27 cellular contexts compared by ENCODE assay signal in the genomic region with DNA sequence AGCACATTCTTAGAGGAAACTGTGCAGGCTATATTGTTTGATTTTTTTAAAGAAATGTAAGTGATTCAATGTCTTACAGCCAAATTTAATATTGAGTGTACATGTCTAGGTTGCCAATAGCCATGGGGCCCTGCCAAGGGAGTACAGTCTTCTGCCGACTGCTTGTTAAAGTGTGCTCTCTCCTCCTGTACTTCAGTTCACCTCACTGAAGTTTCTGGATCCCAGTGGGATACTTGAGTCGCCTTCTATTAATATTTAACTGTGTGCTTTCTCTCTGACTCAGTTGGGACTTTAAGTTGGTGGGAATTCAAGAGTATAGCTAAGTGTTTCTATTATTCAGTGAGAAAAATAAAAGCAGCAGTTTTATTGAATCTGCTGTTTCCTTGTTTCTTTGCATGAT. TPM values are rescaled to one million over a fixed set of nuclear protein-coding genes. Genes with fewer than 3 reads are reported as not detected.
DNase-seq lines count a peak whose midpoint lies in the region; ATAC-seq and TF ChIP-seq lines count a peak whose summit lies in the region.
"Had no signal": no experiment of that assay in that cellular context is flagged by ENCODE, and none has a peak within 500 bp of the region (broad histone marks: within the 10 kb centered on the region; RNA-seq: fewer than 3 reads in every experiment).

No MANE protein-coding gene starts in this region.

- H3K4me3 ChIP-seq in right atrium auricular region: no peak overlapping the region
- H3K4me3 ChIP-seq in cardiac muscle cell: no peak overlapping the region
- no peak overlapping the region for H3K4me3 ChIP-seq in lung
- H3K4me3 ChIP-seq: GM23248, tibial nerve had no signal

- WGBS in lung, 2 donors: 58 to 73% methylated on average over 2 of the region's 2 CpGs

- H3K27me3 ChIP-seq in right atrium auricular region: no peaks in the 10 kb centered on the region
- no peaks in the 10 kb centered on the region for H3K27me3 ChIP-seq in cardiac muscle cell
- H3K27me3 ChIP-seq in lung (ENCODE audit: control insufficient read depth, insufficient read depth): no peaks in the 10 kb centered on the region
- H3K27me3 ChIP-seq: tibial nerve had no signal

- H3K27ac ChIP-seq in right atrium auricular region: no peak overlapping the region
- peak overlapping the region; percentile 76 for H3K27ac ChIP-seq in cardiac muscle cell
- H3K27ac ChIP-seq in lung (ENCODE audit: low read depth in 1 of 2, low read length in 1 of 2): no peak overlapping the region
- H3K27ac ChIP-seq: 22Rv1, GM23248, tibial nerve had no signal

- ATAC-seq in Right ventricle myocardium inferior: peak; percentile 47
- ATAC-seq in lung (ENCODE audit: insufficient read depth, low FRiP score): peak; percentile 11
- no peak for ATAC-seq in activated T-cell treated with anti-CD3 and anti-CD28 coated beads, Interleukin-2, amount 50 U/mL, for 72 hours (replicated peaks in 1 of 2)
- ATAC-seq: esophagus mucosa had no signal

- peaks cover 41% of the 10 kb centered on the region for H3K36me3 ChIP-seq in right atrium auricular region
- peaks cover 37% of the 10 kb centered on the region for H3K36me3 ChIP-seq in cardiac muscle cell
- peaks cover 10 to 35% of the 10 kb centered on the region in 2 donors for H3K36me3 ChIP-seq in lung (ENCODE audit: control insufficient read depth in 2 of 2, insufficient read depth in 2 of 2, low read length in 2 of 2)

- intact Hi-C loops in Right ventricle myocardium inferior (cut with DNase I): no loop called here

- H3K4me3 Mint-ChIP-seq in osteocyte (ENCODE audit: unreplicated experiment): no peak overlapping the region
- no peak overlapping the region for H3K4me3 Mint-ChIP-seq in activated T-cell treated with anti-CD3 and anti-CD28 coated beads, Interleukin-2, amount 50 U/mL, for 72 hours
- H3K4me3 Mint-ChIP-seq: activated naive CD8-positive, alpha-beta T cell treated with anti-CD3 and anti-CD28 coated beads, Interleukin-2, amount 10 ng/mL, durations not matched to agents 7 days and 5 days; CD4-positive, alpha-beta memory T cell had no signal

- TF ChIP-seq CTCF in right atrium auricular region (IDR thresholded peaks at IDR 0.05): no peak
- no peak for TF ChIP-seq CTCF in cardiac muscle cell (IDR thresholded peaks at IDR 0.05; ENCODE audit: low read depth, low read length)
- no peak for TF ChIP-seq CTCF in lung (IDR thresholded peaks at IDR 0.05; ENCODE audit: control extremely low read depth, extremely low read depth)
- no peak for TF ChIP-seq CTCF in osteocyte (IDR thresholded peaks at IDR 0.05)

- peaks cover 42% of the 10 kb centered on the region for H3K36me3 Mint-ChIP-seq in osteocyte (ENCODE audit: unreplicated experiment)
- no peaks in the 10 kb centered on the region for H3K36me3 Mint-ChIP-seq in activated T-cell treated with anti-CD3 and anti-CD28 coated beads, Interleukin-2, amount 50 U/mL, for 72 hours (ENCODE audit: insufficient read depth in 2 of 2)

- no peaks in the 10 kb centered on the region for H3K9me3 Mint-ChIP-seq in osteocyte (ENCODE audit: unreplicated experiment)
- no peaks in the 10 kb centered on the region for H3K9me3 Mint-ChIP-seq in activated T-cell treated with anti-CD3 and anti-CD28 coated beads, Interleukin-2, amount 50 U/mL, for 72 hours
- H3K9me3 Mint-ChIP-seq: activated naive CD8-positive, alpha-beta T cell treated with anti-CD3 and anti-CD28 coated beads, Interleukin-2, amount 10 ng/mL, durations not matched to agents 7 days and 5 days; CD4-positive, alpha-beta memory T cell had no signal

- H3K4me1 ChIP-seq in right atrium auricular region (peaks cover 0 to 29% of the 10 kb centered on the region in 2 donors), cardiac muscle cell (ENCODE audit: low read depth) (peaks cover 63% of the 10 kb centered on the region), lung (ENCODE audit: control insufficient read depth in 2 of 2, insufficient read depth in 2 of 2, low read length in 2 of 2) (peaks cover 7 to 19% of the 10 kb centered on the region in 2 donors)

- DNase-seq in Right ventricle myocardium inferior (ENCODE audit: missing footprints): no peak
- DNase-seq in right atrium auricular region (ENCODE audit: low spot score): no peak
- no peak for DNase-seq in cardiac muscle cell (ENCODE audit: low read depth in 1 of 2, low spot score in 1 of 2)
- no peak for DNase-seq in lung (ENCODE audit: low spot score)
- DNase-seq in osteocyte (ENCODE audit: extremely low spot score, unreplicated experiment): no peak
- DNase-seq in activated T-cell treated with anti-CD3 and anti-CD28 coated beads, Interleukin-2, amount 50 U/mL, for 72 hours: no peak
- DNase-seq in activated CD8-positive, alpha-beta memory T cell treated with anti-CD3 and anti-CD28 coated beads, Interleukin-2, amount 50 U/mL, for 4 hours: no peak
- DNase-seq in NCI-H345 treated with DMSO at 0.1 percent for 48 hours (lab: John Stamatoyannopoulos, UW; ENCODE audit: unreplicated experiment): no peak
- DNase-seq: activated naive CD8-positive, alpha-beta T cell treated with anti-CD3 and anti-CD28 coated beads, Interleukin-2, amount 10 ng/mL, durations not matched to agents 7 days and 5 days; CD4-positive, alpha-beta memory T cell; effector CD8-positive, alpha-beta T cell; GM23248; islet precursor cell; mesendoderm; NCI-H1105 treated with DMSO at 0.1 percent for 48 hours; NCI-H2029 treated with DMSO at 0.1 percent for 48 hours; NCI-H2227 treated with DMSO at 0.1 percent for 48 hours; NCI-H748 treated with DMSO at 0.1 percent for 48 hours; nucleus accumbens; stimulated activated CD4-positive, alpha-beta T cell treated with anti-CD3 and anti-CD28 coated beads, Interleukin-12 subunit alpha, Interleukin-12 subunit beta, amount 100 ng/mL, for 4 hours; stimulated activated CD4-positive, alpha-beta T cell treated with anti-CD3 and anti-CD28 coated beads, Interleukin-4, amount 100 ng/mL, for 24 hours; stimulated activated naive CD4-positive, alpha-beta T cell; T-helper 9 cell had no signal

- no peaks in the 10 kb centered on the region for H3K27me3 Mint-ChIP-seq in osteocyte (ENCODE audit: unreplicated experiment)
- H3K27me3 Mint-ChIP-seq in activated T-cell treated with anti-CD3 and anti-CD28 coated beads, Interleukin-2, amount 50 U/mL, for 72 hours (ENCODE audit: low read depth): no peaks in the 10 kb centered on the region
- H3K27me3 Mint-ChIP-seq: activated naive CD8-positive, alpha-beta T cell treated with anti-CD3 and anti-CD28 coated beads, Interleukin-2, amount 10 ng/mL, durations not matched to agents 7 days and 5 days; CD4-positive, alpha-beta memory T cell had no signal

- H3K9me3 ChIP-seq in right atrium auricular region: no peaks in the 10 kb centered on the region
- no peaks in the 10 kb centered on the region for H3K9me3 ChIP-seq in cardiac muscle cell (ENCODE audit: low read depth)
- H3K9me3 ChIP-seq in lung (ENCODE audit: control insufficient read depth in 2 of 2, insufficient read depth in 1 of 2, low read length in 1 of 2): no peaks in the 10 kb centered on the region
- H3K9me3 ChIP-seq: tibial nerve had no signal

- H3K4me1 Mint-ChIP-seq in osteocyte (ENCODE audit: unreplicated experiment): peaks cover 16% of the 10 kb centered on the region
- H3K4me1 Mint-ChIP-seq in activated T-cell treated with anti-CD3 and anti-CD28 coated beads, Interleukin-2, amount 50 U/mL, for 72 hours (ENCODE audit: low read depth): no peaks in the 10 kb centered on the region
- H3K4me1 Mint-ChIP-seq: activated naive CD8-positive, alpha-beta T cell treated with anti-CD3 and anti-CD28 coated beads, Interleukin-2, amount 10 ng/mL, durations not matched to agents 7 days and 5 days had no signal

- no peak overlapping the region for H3K27ac Mint-ChIP-seq in osteocyte (ENCODE audit: unreplicated experiment)
- no peak overlapping the region for H3K27ac Mint-ChIP-seq in activated T-cell treated with anti-CD3 and anti-CD28 coated beads, Interleukin-2, amount 50 U/mL, for 72 hours
- H3K27ac Mint-ChIP-seq: activated naive CD8-positive, alpha-beta T cell treated with anti-CD3 and anti-CD28 coated beads, Interleukin-2, amount 10 ng/mL, durations not matched to agents 7 days and 5 days had no signal

RNA-seq across cellular contexts. Expression of a gene that starts 44.5 kb away (rescaled TPM):
- total RNA-seq in Right ventricle myocardium inferior (0.16 TPM), right atrium auricular region (under 1 TPM in 1 of 2 donors, not detected in 1; 0.12 TPM), cardiac muscle cell (0.57 TPM in 1 of 2 replicates, not detected in the other), lung (under 1 TPM; 0.06 to 0.09 TPM), osteocyte (not detected in 2 replicates)
- polyA plus RNA-seq in cardiac muscle cell (not detected in 2 replicates), lung (under 1 TPM in 1 of 2 donors, not detected in 1; 0.10 TPM)
- not detected for total RNA-seq in activated T-cell treated with anti-CD3 and anti-CD28 coated beads, Interleukin-2, amount 50 U/mL, for 72 hours
- total RNA-seq: activated naive CD8-positive, alpha-beta T cell treated with anti-CD3 and anti-CD28 coated beads, Interleukin-2, amount 10 ng/mL, durations not matched to agents 7 days and 5 days; CD4-positive, alpha-beta memory T cell; esophagus mucosa; GM23248; M059J; tibial nerve had no signal
- polyA plus RNA-seq: CD4-positive, alpha-beta memory T cell; GM23248 had no signal

RNA-seq across cellular contexts. Expression of a gene that starts 56.4 kb away (rescaled TPM):
- 116 TPM for total RNA-seq in Right ventricle myocardium inferior
- 100 to 1,000 TPM in 1 of 2 donors, 10 to 100 TPM in 1; 79.5 to 127 TPM for total RNA-seq in right atrium auricular region
- total RNA-seq in cardiac muscle cell: 52.9 and 65.2 TPM in 2 replicates
- polyA plus RNA-seq in cardiac muscle cell: 23.8 and 33.6 TPM in 2 replicates
- total RNA-seq in lung: 10 to 100 TPM; 52.5 to 62.2 TPM
- 10 to 100 TPM in 1 of 2 donors, 1 to 10 TPM in 1; 9.1 to 25.8 TPM for polyA plus RNA-seq in lung
- 37.6 and 38.6 TPM in 2 replicates for total RNA-seq in osteocyte
- total RNA-seq in activated T-cell treated with anti-CD3 and anti-CD28 coated beads, Interleukin-2, amount 50 U/mL, for 72 hours: 10 to 100 TPM; 14.4 to 19.0 TPM

Comparison
In these comparisons a context has a peak if more than half of its experiments do, and no peak if none do; other contexts are left out.
1. ATAC-seq: peak in Right ventricle myocardium inferior (single experiment) and lung (single experiment); none in activated T-cell treated with anti-CD3 and anti-CD28 coated beads, Interleukin-2, amount 50 U/mL, for 72 hours (0 of 2).